ENCODE assay signal across 23 cellular contexts in genomic region chr1:67896826-67897225, GRCh38.
A peak's percentile ranks its signal among the peaks of the same experiment; 100 is the strongest.
DNase-seq lines count a peak whose midpoint lies in the region; ATAC-seq and TF ChIP-seq lines count a peak whose summit lies in the region.
"Had no signal": no experiment of that assay in that cellular context is flagged by ENCODE, and none has a peak within 500 bp of the region (broad histone marks: within the 10 kb centered on the region; RNA-seq: fewer than 3 reads in every experiment).

No MANE protein-coding gene starts in this region.

- H3F3A ChIP-seq in GM23338 (replicated peaks; ENCODE audit: low read depth), result no peaks in the 10 kb centered on the region

- peak overlapping the region; percentile 47 for H4K8ac ChIP-seq in mesenchymal stem cell (ENCODE audit: low read length)

- H3K9me3 ChIP-seq in BLaER1, result peaks cover 26% of the 10 kb centered on the region
- H3K9me3 ChIP-seq in body of pancreas, result no peaks in the 10 kb centered on the region
- H3K9me3 ChIP-seq in mesenchymal stem cell (ENCODE audit: control insufficient read depth, low read length), result no peaks in the 10 kb centered on the region
- H3K9me3 ChIP-seq in thyroid gland, result no peaks in the 10 kb centered on the region
- H3K9me3 ChIP-seq: ovary, uterus had no signal

- no peak overlapping the region for H3K18ac ChIP-seq in mesenchymal stem cell (ENCODE audit: low read depth in 1 of 2, low read length in 2 of 2)

- ATAC-seq in GM23338 (no peak), body of pancreas (peak; percentile 85), GM18505 (IDR thresholded peaks at IDR 0.05; ENCODE audit: unreplicated experiment) (no peak)
- no peak for ATAC-seq in natural killer cell treated with Interleukin-12 subunit alpha and Interleukin-12 subunit beta and Interleukin-15 and Interleukin-18, amount 100 ng/mL, for 72 hours
- ATAC-seq: activated CD4-positive, CD25-positive, alpha-beta regulatory T cell treated with anti-CD3 and anti-CD28 coated beads, Interleukin-2, amount 50 U/mL, for 24 hours; activated T-cell treated with anti-CD3 and anti-CD28 coated beads, Interleukin-2, amount 50 U/mL, for 72 hours; foreskin keratinocyte had no signal

- H2AFZ ChIP-seq in GM23338 (peak overlapping the region; percentile 33; the same call in 1 of the 2 replicates), mesenchymal stem cell (ENCODE audit: low read depth, low read length) (no peak overlapping the region)

- H3K4me3 Mint-ChIP-seq in GM23338, result no peak overlapping the region
- no peak overlapping the region for H3K4me3 Mint-ChIP-seq in natural killer cell treated with Interleukin-12 subunit alpha and Interleukin-12 subunit beta and Interleukin-15 and Interleukin-18, amount 100 ng/mL, for 72 hours
- H3K4me3 Mint-ChIP-seq: activated naive CD4-positive, alpha-beta T cell treated with anti-CD3 and anti-CD28 coated beads, Interleukin-2, amount 10 ng/mL, durations not matched to agents 7 days and 5 days; activated T-cell treated with anti-CD3 and anti-CD28 coated beads, Interleukin-2, amount 50 U/mL, for 72 hours; naive B cell had no signal

- 0 out of 2 replicates have a peak, but pooled peaks cover 2% of the 10 kb centered on the region for H3K9me2 ChIP-seq in GM23338 (ENCODE audit: insufficient read depth)

- H4K20me1 ChIP-seq in BLaER1 (no peaks in the 10 kb centered on the region), GM23338 (replicated peaks; ENCODE audit: insufficient read depth) (no peaks in the 10 kb centered on the region)

- TF ChIP-seq POLR2A in body of pancreas (IDR thresholded peaks at IDR 0.05), result no peak
- TF ChIP-seq POLR2A in thyroid gland (IDR thresholded peaks at IDR 0.05), result no peak
- TF ChIP-seq POLR2A in GM18505 (IDR thresholded peaks at IDR 0.05; ENCODE audit: borderline replicate concordance, extremely low read depth, insufficient read depth, insufficient read length), result no peak

- H3K36me3 ChIP-seq in BLaER1, result no peaks in the 10 kb centered on the region
- H3K36me3 ChIP-seq in GM23338 (ENCODE audit: insufficient read depth), result no peaks in the 10 kb centered on the region
- H3K36me3 ChIP-seq in body of pancreas (replicated peaks in 1 of 2; ENCODE audit: insufficient read depth in 1 of 2, low read depth in 2 of 2), result no peaks in the 10 kb centered on the region
- H3K36me3 ChIP-seq in mesenchymal stem cell (ENCODE audit: control insufficient read depth in 1 of 2, insufficient read depth in 2 of 2, low read depth in 1 of 2, low read length in 2 of 2), result no peaks in the 10 kb centered on the region
- no peaks in the 10 kb centered on the region for H3K36me3 ChIP-seq in thyroid gland
- H3K36me3 ChIP-seq: ovary, uterus had no signal

- no peak overlapping the region for H2BK12ac ChIP-seq in mesenchymal stem cell (ENCODE audit: low read length in 2 of 2)

- H3K79me1 ChIP-seq in mesenchymal stem cell (replicated peaks; ENCODE audit: low read length, poor library complexity, severe bottlenecking), result no peaks in the 10 kb centered on the region

- no peak overlapping the region for H4K91ac ChIP-seq in mesenchymal stem cell (ENCODE audit: low read length)

- H3K9ac ChIP-seq in BLaER1 (peak overlapping the region; percentile 80), mesenchymal stem cell (ENCODE audit: low read length) (no peak overlapping the region)

- H3K4me3 ChIP-seq in BLaER1, result no peak overlapping the region
- no peak overlapping the region for H3K4me3 ChIP-seq in GM23338
- no peak overlapping the region for H3K4me3 ChIP-seq in body of pancreas
- H3K4me3 ChIP-seq in mesenchymal stem cell (ENCODE audit: insufficient read depth in 1 of 2, low read depth in 1 of 2, low read length in 2 of 2), result no peak overlapping the region
- H3K4me3 ChIP-seq in thyroid gland (replicated peaks in 1 of 3), result no peak overlapping the region
- H3K4me3 ChIP-seq: ovary, uterus had no signal

- TF ChIP-seq CTCF in GM23338 (conservative IDR thresholded peaks at IDR 0.05; ENCODE audit: low read depth in 2 of 2), result no peak
- TF ChIP-seq CTCF in body of pancreas (IDR thresholded peaks at IDR 0.05), result no peak
- no peak for TF ChIP-seq CTCF in thyroid gland (IDR thresholded peaks at IDR 0.05)

- 25 to 30% methylated on average over 6 of the region's 6 CpGs for WGBS in body of pancreas, 2 donors
- 89% methylated on average over 6 of the region's 6 CpGs for WGBS in mesenchymal stem cell
- WGBS in thyroid gland, 2 donors, result 86 to 87% methylated on average over 6 of the region's 6 CpGs

- H3K4me2 ChIP-seq in BLaER1, result peak overlapping the region; percentile 83
- no peak overlapping the region for H3K4me2 ChIP-seq in GM23338
- no peak overlapping the region for H3K4me2 ChIP-seq in mesenchymal stem cell (ENCODE audit: low read length, poor library complexity, severe bottlenecking)

- intact Hi-C loops in body of pancreas (cut with DNase I) (no loop called here), thyroid gland (cut with DNase I) (no loop called here)

- no peak overlapping the region; the same call in 1 of the 2 replicates for H3K27ac Mint-ChIP-seq in GM23338
- H3K27ac Mint-ChIP-seq in natural killer cell treated with Interleukin-12 subunit alpha and Interleukin-12 subunit beta and Interleukin-15 and Interleukin-18, amount 100 ng/mL, for 72 hours, result no peak overlapping the region
- H3K27ac Mint-ChIP-seq: activated naive CD4-positive, alpha-beta T cell treated with anti-CD3 and anti-CD28 coated beads, Interleukin-2, amount 10 ng/mL, durations not matched to agents 7 days and 5 days; activated T-cell treated with anti-CD3 and anti-CD28 coated beads, Interleukin-2, amount 50 U/mL, for 72 hours; naive B cell had no signal

- H3K4me1 ChIP-seq in BLaER1 (peaks cover 60% of the 10 kb centered on the region), GM23338 (ENCODE audit: insufficient read depth) (no peaks in the 10 kb centered on the region; the same call in 1 of the 2 replicates), body of pancreas (no peaks in the 10 kb centered on the region), mesenchymal stem cell (ENCODE audit: control insufficient read depth, insufficient read depth, low read depth, low read length) (peaks cover 7% of the 10 kb centered on the region), thyroid gland (no peaks in the 10 kb centered on the region)
- H3K4me1 ChIP-seq: uterus had no signal

- H3K27me3 Mint-ChIP-seq in GM23338 (ENCODE audit: insufficient read depth, low read depth, poor library complexity), result peaks cover 2% of the 10 kb centered on the region
- H3K27me3 Mint-ChIP-seq in natural killer cell treated with Interleukin-12 subunit alpha and Interleukin-12 subunit beta and Interleukin-15 and Interleukin-18, amount 100 ng/mL, for 72 hours, result peaks cover 24 to 30% of the 10 kb centered on the region in 2 donors
- H3K27me3 Mint-ChIP-seq: activated naive CD4-positive, alpha-beta T cell treated with anti-CD3 and anti-CD28 coated beads, Interleukin-2, amount 10 ng/mL, durations not matched to agents 7 days and 5 days had no signal

- peaks cover 3% of the 10 kb centered on the region; the same call in 1 of the 3 replicates for H3K9me3 Mint-ChIP-seq in GM23338
- H3K9me3 Mint-ChIP-seq in natural killer cell treated with Interleukin-12 subunit alpha and Interleukin-12 subunit beta and Interleukin-15 and Interleukin-18, amount 100 ng/mL, for 72 hours, result peaks cover 7% of the 10 kb centered on the region
- H3K9me3 Mint-ChIP-seq: activated naive CD4-positive, alpha-beta T cell treated with anti-CD3 and anti-CD28 coated beads, Interleukin-2, amount 10 ng/mL, durations not matched to agents 7 days and 5 days had no signal

- H3K4me1 Mint-ChIP-seq in GM23338, result peaks cover 28% of the 10 kb centered on the region
- no peaks in the 10 kb centered on the region for H3K4me1 Mint-ChIP-seq in natural killer cell treated with Interleukin-12 subunit alpha and Interleukin-12 subunit beta and Interleukin-15 and Interleukin-18, amount 100 ng/mL, for 72 hours (ENCODE audit: low read depth in 2 of 2)
- H3K4me1 Mint-ChIP-seq: activated naive CD4-positive, alpha-beta T cell treated with anti-CD3 and anti-CD28 coated beads, Interleukin-2, amount 10 ng/mL, durations not matched to agents 7 days and 5 days; naive B cell had no signal

- H3K27me3 ChIP-seq in BLaER1 (no peaks in the 10 kb centered on the region), GM23338 (ENCODE audit: insufficient read depth) (no peaks in the 10 kb centered on the region), body of pancreas (no peaks in the 10 kb centered on the region), mesenchymal stem cell (ENCODE audit: control insufficient read depth in 1 of 2, insufficient read depth in 1 of 2, low read length in 2 of 2) (no peaks in the 10 kb centered on the region), thyroid gland (no peaks in the 10 kb centered on the region)
- H3K27me3 ChIP-seq: foreskin keratinocyte, ovary, uterus had no signal

- peak overlapping the region; percentile 29 for H2AK5ac ChIP-seq in mesenchymal stem cell (ENCODE audit: low read length, severe bottlenecking)

- H3K79me2 ChIP-seq in GM23338 (replicated peaks; ENCODE audit: insufficient read depth), result no peaks in the 10 kb centered on the region

- H3K14ac ChIP-seq in mesenchymal stem cell (ENCODE audit: low read length in 2 of 2), result peak overlapping the region in 1 of 2 experiments; percentile 82

- H3K36me3 Mint-ChIP-seq in GM23338 (ENCODE audit: low read depth), result no peaks in the 10 kb centered on the region
- no peaks in the 10 kb centered on the region for H3K36me3 Mint-ChIP-seq in natural killer cell treated with Interleukin-12 subunit alpha and Interleukin-12 subunit beta and Interleukin-15 and Interleukin-18, amount 100 ng/mL, for 72 hours
- H3K36me3 Mint-ChIP-seq: activated naive CD4-positive, alpha-beta T cell treated with anti-CD3 and anti-CD28 coated beads, Interleukin-2, amount 10 ng/mL, durations not matched to agents 7 days and 5 days; naive B cell had no signal

- H3K27ac ChIP-seq in BLaER1, result peak overlapping the region; percentile 95
- H3K27ac ChIP-seq in GM23338 (ENCODE audit: low read depth), result no peak overlapping the region
- peak overlapping the region in 2 of 4 donors; percentile 62 to 81 for H3K27ac ChIP-seq in body of pancreas
- peak overlapping the region; percentile 45 for H3K27ac ChIP-seq in mesenchymal stem cell (ENCODE audit: low read length, poor library complexity, severe bottlenecking)
- H3K27ac ChIP-seq in thyroid gland, result no peak overlapping the region
- H3K27ac ChIP-seq: foreskin keratinocyte, ovary, uterus had no signal

- H3K23ac ChIP-seq in mesenchymal stem cell (ENCODE audit: low read length in 2 of 2), result no peak overlapping the region

- no peak overlapping the region for H3K4ac ChIP-seq in mesenchymal stem cell (ENCODE audit: low read depth in 1 of 2, low read length in 2 of 2)

- no peak overlapping the region for H2BK5ac ChIP-seq in mesenchymal stem cell (ENCODE audit: low read depth, low read length, poor library complexity, severe bottlenecking)

- DNase-seq in GM23338 (ENCODE audit: low spot score), result no peak
- peak in 2 of 4 donors; percentile 16 to 47 for DNase-seq in body of pancreas
- DNase-seq in mesenchymal stem cell, result no peak
- DNase-seq in thyroid gland, result no peak
- no peak for DNase-seq in globus pallidus (ENCODE audit: low spot score)
- no peak for DNase-seq in natural killer cell treated with Interleukin-12 subunit alpha and Interleukin-12 subunit beta and Interleukin-15 and Interleukin-18, amount 100 ng/mL, for 72 hours (ENCODE audit: low spot score)
- DNase-seq: activated naive CD4-positive, alpha-beta T cell treated with anti-CD3 and anti-CD28 coated beads, Interleukin-2, amount 10 ng/mL, durations not matched to agents 7 days and 5 days; activated T-cell treated with anti-CD3 and anti-CD28 coated beads, Interleukin-2, amount 50 U/mL, for 72 hours; anterior cingulate cortex; central memory CD4-positive, alpha-beta T cell; foreskin keratinocyte; GDM1; hippocampal formation; mammary epithelial cell; MV-4-11; naive B cell; NCI-H1694 treated with DMSO at 0.1 percent for 48 hours; NCI-H774; ovary; uterus had no signal

- H2BK15ac ChIP-seq in mesenchymal stem cell (ENCODE audit: low read depth, poor library complexity, severe bottlenecking), result no peak overlapping the region

- no peak overlapping the region for H2BK120ac ChIP-seq in mesenchymal stem cell (ENCODE audit: low read depth, low read length)

Comparison
In these comparisons a context has a peak if more than half of its experiments do, and no peak if none do; other contexts are left out.
1. H3K27ac ChIP-seq: peak in BLaER1 (single experiment) and mesenchymal stem cell (single experiment); none in GM23338 (single experiment) and thyroid gland (0 of 3).